Comparison of ENCODE assay signal across 21 cellular contexts in the genomic region with DNA sequence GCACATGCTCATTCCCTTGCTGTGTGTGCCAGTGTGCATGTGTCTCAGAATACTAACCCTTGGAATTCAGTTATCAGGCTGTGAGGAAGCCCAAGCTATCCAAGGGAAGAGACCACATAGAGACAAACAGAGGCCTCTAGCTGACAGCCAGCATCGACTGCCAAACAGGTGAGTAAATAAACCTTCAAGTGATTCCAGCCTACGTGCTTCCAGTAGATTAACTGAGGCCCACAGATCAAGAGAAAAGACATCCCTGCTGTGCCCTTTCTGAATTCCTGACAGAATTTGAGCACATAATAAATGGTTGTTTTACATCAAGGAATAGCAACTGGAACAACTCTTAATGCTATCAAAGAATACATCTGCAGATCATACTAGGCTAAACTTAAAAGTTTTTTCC.
"Had no signal": no experiment of that assay in that cellular context is flagged by ENCODE, and none has a peak within 500 bp of the region (broad histone marks: within the 10 kb centered on the region; RNA-seq: fewer than 3 reads in every experiment).

No MANE protein-coding gene starts in this region.

- H3K27me3 ChIP-seq: cardiac muscle cell, dorsolateral prefrontal cortex, gastrocnemius medialis, heart left ventricle, tibial artery, uterus had no signal

- DNase-seq: activated CD4-positive, alpha-beta memory T cell treated with anti-CD3 and anti-CD28 coated beads for 36 hours; activated CD4-positive, alpha-beta T cell treated with anti-CD3 and anti-CD28 coated beads for 36 hours; activated naive CD4-positive, alpha-beta T cell treated with anti-CD3 and anti-CD28 coated beads, Interleukin-2, amount 50 U/mL, for 16 hours; activated T-cell treated with anti-CD3 and anti-CD28 coated beads, Interleukin-2, amount 50 U/mL, for 24 hours; dorsolateral prefrontal cortex; erythroblast; gastrocnemius medialis; heart left ventricle; immature natural killer cell; left cardiac atrium; lower lobe of right lung; midbrain; stimulated activated CD4-positive, alpha-beta T cell treated with anti-CD3 and anti-CD28 coated beads, Interleukin-15, amount 100 ng/mL, for 24 hours; stimulated activated CD4-positive, alpha-beta T cell treated with anti-CD3 and anti-CD28 coated beads, Interleukin-4, amount 100 ng/mL, for 1 hour; stimulated activated naive CD4-positive, alpha-beta T cell; tibial artery; uterus had no signal

- ATAC-seq: activated CD4-positive, alpha-beta T cell treated with anti-CD3 and anti-CD28 coated beads for 36 hours; gastrocnemius medialis; heart left ventricle; left cardiac atrium; lower lobe of right lung; right cardiac atrium had no signal

- H3K4me1 ChIP-seq: gastrocnemius medialis, heart left ventricle, lower lobe of right lung, prostate gland, tibial artery, uterus had no signal

- H3K36me3 ChIP-seq: prostate gland, uterus had no signal

- H3K4me3 ChIP-seq: cardiac muscle cell, dorsolateral prefrontal cortex, gastrocnemius medialis, heart left ventricle, lower lobe of right lung, prostate gland, skin epidermis, tibial artery, uterus had no signal

- H3K9me3 ChIP-seq: gastrocnemius medialis, prostate gland, tibial artery, uterus had no signal

- H3K27ac ChIP-seq: cardiac muscle cell, dorsolateral prefrontal cortex, gastrocnemius medialis, heart left ventricle, lower lobe of right lung, prostate gland, skin epidermis, tibial artery, uterus had no signal
